In genomic region chr2:25529034-25529433, GRCh38 we compare ENCODE assay signal across 17 cellular contexts.
"Had no signal": no experiment of that assay in that cellular context is flagged by ENCODE, and none has a peak within 500 bp of the region (broad histone marks: within the 10 kb centered on the region; RNA-seq: fewer than 3 reads in every experiment).

No MANE protein-coding gene starts in this region.

- DNase-seq: activated CD4-positive, alpha-beta memory T cell treated with anti-CD3 and anti-CD28 coated beads, Interleukin-2, amount 10 ng/mL, durations not matched to agents 7 days and 5 days; activated CD4-positive, alpha-beta T cell treated with anti-CD3 and anti-CD28 coated beads, Interleukin-2, amount 10 ng/mL, durations not matched to agents 24 days and 14 days; activated CD4-positive, CD25-positive, alpha-beta regulatory T cell; activated gamma-delta T cell; activated naive CD4-positive, alpha-beta T cell treated with anti-CD3 and anti-CD28 coated beads, Interleukin-2, amount 50 U/mL, for 16 hours; activated naive CD8-positive, alpha-beta T cell treated with anti-CD3 and anti-CD28 coated beads, Interleukin-2, amount 50 U/mL, for 24 hours; body of pancreas; effector memory CD4-positive, alpha-beta T cell; gastrocnemius medialis; mesenchymal stem cell; mucosa of descending colon; nephron progenitor cell; stimulated activated CD4-positive, alpha-beta T cell treated with anti-CD3 and anti-CD28 coated beads, Interleukin-4, amount 100 ng/mL, for 4 hours; stimulated activated naive CD8-positive, alpha-beta T cell treated with anti-CD3 and anti-CD28 coated beads, Interleukin-15, Interleukin-2, amounts not matched to agents 100 U/mL and 50 U/mL, for 24 hours; SW 1271; T-helper 17 cell; tibial artery had no signal
